In genomic region chr3:46312996-46313395, GRCh38 we compare ENCODE assay signal across 16 cellular contexts. TPM values are rescaled to one million over a fixed set of nuclear protein-coding genes. Genes with fewer than 3 reads are reported as not detected.
DNase-seq lines count a peak whose midpoint lies in the region; FAIRE-seq and TF ChIP-seq lines count a peak whose summit lies in the region.
"Had no signal": no experiment of that assay in that cellular context is flagged by ENCODE, and none has a peak within 500 bp of the region (broad histone marks: within the 10 kb centered on the region; RNA-seq: fewer than 3 reads in every experiment).

No MANE protein-coding gene starts in this region.

- no peak overlapping the region for H3K9ac ChIP-seq in keratinocyte (ENCODE audit: control insufficient read depth, extremely low read depth, insufficient read depth, low read length)

- intact Hi-C loops in spleen (cut with DNase I; ENCODE audit: low total_unique reads) = no loop called here

- H3K36me3 ChIP-seq in keratinocyte (ENCODE audit: control insufficient read depth in 2 of 2, extremely low read depth in 1 of 2, insufficient read depth in 2 of 2, low read length in 2 of 2) (no peaks in the 10 kb centered on the region), spleen (no peaks in the 10 kb centered on the region), H7 (replicated peaks; ENCODE audit: control insufficient read depth, insufficient read depth, low read length) (no peaks in the 10 kb centered on the region)
- H3K36me3 ChIP-seq: MG63 had no signal

- DNase-seq in NCI-H1436 treated with DMSO at 0.1 percent for 48 hours (lab: John Stamatoyannopoulos, UW) (peak; percentile 1), NCI-H1436 (lab: John Stamatoyannopoulos, UW) (no peak), amniotic epithelial cell (ENCODE audit: low read depth) (peak; percentile 70), keratinocyte (ENCODE audit: low read depth, low spot score) (peak; percentile 45), spleen (no peak), H7 (no peak), occipital lobe (lab: John Stamatoyannopoulos, UW) (no peak)
- no peak for DNase-seq in activated naive CD8-positive, alpha-beta T cell treated with anti-CD3 and anti-CD28 coated beads for 36 hours
- DNase-seq: activated CD4-positive, alpha-beta T cell treated with anti-CD3 and anti-CD28 coated beads, Interleukin-2, amount 50 U/mL, for 4 hours; DMS79; MG63; NCI-H774; stimulated activated CD4-positive, alpha-beta T cell treated with anti-CD3 and anti-CD28 coated beads, Interleukin-1b, Interleukin-23, amount 100 ng/mL, for 48 hours; stimulated activated naive CD8-positive, alpha-beta T cell treated with anti-CD3 and anti-CD28 coated beads, Interleukin-15, Interleukin-2, amounts not matched to agents 100 U/mL and 50 U/mL, for 24 hours had no signal

- H3K9me1 ChIP-seq in keratinocyte (ENCODE audit: control insufficient read depth, extremely low read depth, insufficient read depth, low read length) = no peaks in the 10 kb centered on the region

- H3K4me1 ChIP-seq in keratinocyte (ENCODE audit: control insufficient read depth, extremely low read depth, insufficient read depth, low read length) (peaks cover 8% of the 10 kb centered on the region), spleen (peaks cover 0 to 41% (median 17%) of the 10 kb centered on the region in 6 donors)

- H3K27ac ChIP-seq in keratinocyte (ENCODE audit: control insufficient read depth, insufficient read depth, low read length) (no peak overlapping the region), spleen (peak overlapping the region in 5 of 8 donors; percentile 4 to 75 (median 67))
- H3K27ac ChIP-seq: 22Rv1 had no signal

- H3K9me3 ChIP-seq in keratinocyte (ENCODE audit: control insufficient read depth, low read depth, low read length) = no peaks in the 10 kb centered on the region
- H3K9me3 ChIP-seq in spleen = no peaks in the 10 kb centered on the region
- H3K9me3 ChIP-seq: MG63 had no signal

- FAIRE-seq in keratinocyte (lab: Jason Lieb, UNC) = peak; percentile 90

- no peaks in the 10 kb centered on the region for H4K20me1 ChIP-seq in keratinocyte (ENCODE audit: control insufficient read depth, extremely low read depth, insufficient read depth, low read length)

- H3K9me3 Mint-ChIP-seq in activated naive CD8-positive, alpha-beta T cell treated with anti-CD3 and anti-CD28 coated beads for 36 hours = peaks cover 6% of the 10 kb centered on the region

- H3K36me3 Mint-ChIP-seq in activated naive CD8-positive, alpha-beta T cell treated with anti-CD3 and anti-CD28 coated beads for 36 hours = no peaks in the 10 kb centered on the region

- H3K4me3 Mint-ChIP-seq in activated naive CD8-positive, alpha-beta T cell treated with anti-CD3 and anti-CD28 coated beads for 36 hours = no peak overlapping the region
- H3K4me3 Mint-ChIP-seq: activated naive CD8-positive, alpha-beta T cell had no signal

- WGBS in spleen, 5 donors = 29 to 84% (median 61%) methylated on average over 1 of the region's 1 CpG

- H3K27ac Mint-ChIP-seq in activated naive CD8-positive, alpha-beta T cell treated with anti-CD3 and anti-CD28 coated beads for 36 hours = no peak overlapping the region
- H3K27ac Mint-ChIP-seq: activated naive CD8-positive, alpha-beta T cell had no signal

- no peaks in the 10 kb centered on the region for H3K79me2 ChIP-seq in keratinocyte (ENCODE audit: control insufficient read depth, insufficient read depth, low read length)

- dilution Hi-C loops in keratinocyte (cut with MboI; ENCODE audit: extremely low pct_ligation_motif_present, low sequenced_read_pairs) = no loop called here

- TF ChIP-seq CTCF in keratinocyte (optimal IDR thresholded peaks at IDR 0.05 in 1 of 3, IDR thresholded peaks at IDR 0.05 in 1 of 3, conservative IDR thresholded peaks at IDR 0.05 in 1 of 3; ENCODE audit: extremely low read depth in 1 of 3, insufficient read depth in 2 of 3, low read length in 3 of 3) (no peak), spleen (IDR thresholded peaks at IDR 0.05 in 8 of 11, conservative IDR thresholded peaks at IDR 0.05 in 3 of 11) (no peak)

- TF ChIP-seq POLR2A in spleen (IDR thresholded peaks at IDR 0.05) = no peak

- H3K4me1 Mint-ChIP-seq in activated naive CD8-positive, alpha-beta T cell treated with anti-CD3 and anti-CD28 coated beads for 36 hours = no peaks in the 10 kb centered on the region

- H3K27me3 ChIP-seq in keratinocyte (ENCODE audit: control insufficient read depth, extremely low read depth, insufficient read depth, low read length) = no peaks in the 10 kb centered on the region
- no peaks in the 10 kb centered on the region for H3K27me3 ChIP-seq in spleen (replicated peaks in 1 of 7)
- no peaks in the 10 kb centered on the region for H3K27me3 ChIP-seq in H7 (ENCODE audit: control insufficient read depth, insufficient read depth, low read length)

- H3K4me3 ChIP-seq in keratinocyte (ENCODE audit: control insufficient read depth in 2 of 3, extremely low read depth in 1 of 3, insufficient read depth in 2 of 3, low read depth in 1 of 3, low read length in 3 of 3) (no peak overlapping the region), spleen (no peak overlapping the region), H7 (ENCODE audit: insufficient read depth, low read depth, low read length) (no peak overlapping the region)
- H3K4me3 ChIP-seq: MG63 had no signal

- no peak overlapping the region for H3K4me2 ChIP-seq in keratinocyte (ENCODE audit: control insufficient read depth, extremely low read depth, insufficient read depth, low read depth, low read length)

- H2AFZ ChIP-seq in keratinocyte (ENCODE audit: control insufficient read depth, low read length) = no peak overlapping the region

- H3K27me3 Mint-ChIP-seq in activated naive CD8-positive, alpha-beta T cell treated with anti-CD3 and anti-CD28 coated beads for 36 hours = peaks cover 33% of the 10 kb centered on the region
- H3K27me3 Mint-ChIP-seq: activated naive CD8-positive, alpha-beta T cell had no signal

RNA-seq across cellular contexts. Expression of gene CCR2, which starts 40.9 kb away (rescaled TPM):
- polyA plus RNA-seq in keratinocyte = 0.02 to 0.26 TPM (median 0.07 TPM) in 3 replicates
- polyA plus RNA-seq in keratinocyte (2011; ENCODE audit: low read depth) = 0.55 TPM
- not detected in 2 replicates for polyA plus RNA-seq in keratinocyte (2011; cell fraction: cytosol; rRNA removed)
- polyA plus RNA-seq in keratinocyte (2011; cell fraction: nucleus; rRNA removed) = 0.08 TPM in 1 of 2 replicates, not detected in the other
- polyA plus RNA-seq in keratinocyte (2012; ENCODE audit: low replicate concordance) = 0.54 TPM in 1 of 2 replicates, not detected in the other
- 1.7 TPM in 1 of 3 replicates, not detected in the others for polyA minus RNA-seq in keratinocyte
- polyA minus RNA-seq in keratinocyte (2011; cell fraction: cytosol; rRNA and poly(A)+ RNA removed) = not detected
- polyA minus RNA-seq in keratinocyte (2011; cell fraction: nucleus; rRNA and poly(A)+ RNA removed) = 0.31 TPM in 1 of 2 replicates, not detected in the other
- 10 to 100 TPM; 14.3 to 54.4 (median 26.7) TPM for total RNA-seq in spleen
- 1 to 10 TPM; 2.0 to 5.8 (median 5.0) TPM for polyA plus RNA-seq in spleen
- under 1 TPM in 1 of 2 experiments, not detected in 1; 0.16 TPM for total RNA-seq in activated naive CD8-positive, alpha-beta T cell treated with anti-CD3 and anti-CD28 coated beads for 36 hours
- not detected in 2 replicates for total RNA-seq in H7 (2014; rRNA removed; shearing (Covaris generic))
- 0.31 TPM for total RNA-seq in occipital lobe

RNA-seq across cellular contexts. Expression of gene CCR5, which starts 57.8 kb away (rescaled TPM):
- polyA plus RNA-seq in keratinocyte (0.07 to 0.54 TPM (median 0.14 TPM) in 3 replicates), spleen (1 to 10 TPM; 2.0 to 5.8 (median 2.4) TPM)
- not detected for polyA plus RNA-seq in keratinocyte (2011; ENCODE audit: low read depth)
- polyA plus RNA-seq in keratinocyte (2011; cell fraction: cytosol; rRNA removed) = 0.03 and 0.17 TPM in 2 replicates
- 0.33 and 0.43 TPM in 2 replicates for polyA plus RNA-seq in keratinocyte (2011; cell fraction: nucleus; rRNA removed)
- 0.10 and 0.18 TPM in 2 replicates for polyA plus RNA-seq in keratinocyte (2012; ENCODE audit: low replicate concordance)
- 0.49 TPM in 1 of 3 replicates, not detected in the others for polyA minus RNA-seq in keratinocyte
- not detected for polyA minus RNA-seq in keratinocyte (2011; cell fraction: cytosol; rRNA and poly(A)+ RNA removed)
- polyA minus RNA-seq in keratinocyte (2011; cell fraction: nucleus; rRNA and poly(A)+ RNA removed) = 0.11 and 0.62 TPM in 2 replicates
- total RNA-seq in spleen (10 to 100 TPM in 3 of 7 donors, 1 to 10 TPM in 4; 5.0 to 15.5 (median 9.5) TPM), occipital lobe (0.16 TPM)
- total RNA-seq in activated naive CD8-positive, alpha-beta T cell treated with anti-CD3 and anti-CD28 coated beads for 36 hours = under 1 TPM; 0.08 to 0.21 TPM
- not detected in 2 replicates for total RNA-seq in H7 (2014; rRNA removed; shearing (Covaris generic))

Comparison
In these comparisons a context has a peak if more than half of its experiments do, and no peak if none do; other contexts are left out.
1. DNase-seq: peak in NCI-H1436 treated with DMSO at 0.1 percent for 48 hours (single experiment), amniotic epithelial cell (single experiment) and keratinocyte (single experiment); none in NCI-H1436 (single experiment), spleen (single experiment), activated naive CD8-positive, alpha-beta T cell treated with anti-CD3 and anti-CD28 coated beads for 36 hours (single experiment), H7 (single experiment) and occipital lobe (single experiment).
2. RNA of gene CCR2, which starts 40.9 kb away (total RNA-seq): 14.3 to 54.4 TPM in spleen; 0.31 TPM in occipital lobe (single experiment), 0.16 TPM in activated naive CD8-positive, alpha-beta T cell treated with anti-CD3 and anti-CD28 coated beads for 36 hours and not detected in H7; every median in the first group is over 10 times any median in the second.